In the genomic region with DNA sequence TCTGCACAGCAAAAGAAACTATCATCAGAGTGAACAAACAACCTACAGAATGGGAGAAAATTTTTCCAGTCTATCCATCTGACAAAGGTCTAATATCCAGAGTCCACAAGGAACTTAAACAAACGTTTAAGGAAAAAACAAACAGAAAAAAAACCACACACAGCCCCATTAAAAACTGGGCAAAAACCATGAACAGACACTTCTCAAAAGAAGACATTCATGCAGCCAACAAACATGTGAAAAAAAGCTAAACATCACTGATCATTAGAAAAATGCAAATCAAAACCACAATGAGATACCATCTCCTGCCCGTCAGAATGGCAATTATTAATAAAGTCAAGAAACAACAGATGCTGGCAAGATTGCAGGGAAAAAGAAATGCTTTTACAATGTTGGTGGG, we compare ENCODE assay signal across 14 cellular contexts. TPM values are rescaled to one million over a fixed set of nuclear protein-coding genes. Genes with fewer than 3 reads are reported as not detected.
DNase-seq lines count a peak whose midpoint lies in the region; ATAC-seq and TF ChIP-seq lines count a peak whose summit lies in the region.
"Not testable (repeated sequence)": the region's sequence is repeated elsewhere in the genome, so short reads cannot be mapped to it uniquely, and the experiment has no call there.
"Had no signal": no experiment of that assay in that cellular context is flagged by ENCODE, and none has a peak within 500 bp of the region (broad histone marks: within the 10 kb centered on the region; RNA-seq: fewer than 3 reads in every experiment).

No MANE protein-coding gene starts in this region.

- ATAC-seq in activated T-cell treated with anti-CD3 and anti-CD28 coated beads, Interleukin-2, amount 50 U/mL, for 72 hours (replicated peaks in 1 of 2); activated naive CD8-positive, alpha-beta T cell treated with anti-CD3 and anti-CD28 coated beads, Interleukin-2, amount 50 U/mL, for 24 hours; central memory CD8-positive, alpha-beta T cell (replicated peaks; ENCODE audit: extremely low read depth, poor library complexity, severe bottlenecking); naive thymus-derived CD4-positive, alpha-beta T cell: not testable (repeated sequence)

- H3K4me3 ChIP-seq in CD4-positive, alpha-beta memory T cell (ENCODE audit: low read length in 2 of 2); MM.1S (ENCODE audit: low read length); naive thymus-derived CD4-positive, alpha-beta T cell (ENCODE audit: low read length): not testable (repeated sequence)

- peaks cover 76 to 100% (median 86%) of the 10 kb centered on the region in 4 donors for H3K4me1 Mint-ChIP-seq in CD4-positive, alpha-beta memory T cell
- H3K4me1 Mint-ChIP-seq in activated CD4-positive, alpha-beta memory T cell treated with anti-CD3 and anti-CD28 coated beads for 36 hours (ENCODE audit: low read depth), result peaks cover 92% of the 10 kb centered on the region
- H3K4me1 Mint-ChIP-seq in activated T-cell treated with anti-CD3 and anti-CD28 coated beads, Interleukin-2, amount 50 U/mL, for 72 hours (ENCODE audit: low read depth), result peaks cover 77% of the 10 kb centered on the region
- H3K4me1 Mint-ChIP-seq in activated naive CD8-positive, alpha-beta T cell treated with anti-CD3 and anti-CD28 coated beads, Interleukin-2, amount 50 U/mL, for 24 hours, result peaks cover 93% of the 10 kb centered on the region
- H3K4me1 Mint-ChIP-seq in central memory CD8-positive, alpha-beta T cell, result peaks cover 94% of the 10 kb centered on the region
- H3K4me1 Mint-ChIP-seq in naive thymus-derived CD4-positive, alpha-beta T cell, result peaks cover 56 to 94% (median 82%) of the 10 kb centered on the region in 7 donors
- peaks cover 100% of the 10 kb centered on the region for H3K4me1 Mint-ChIP-seq in stimulated activated naive CD8-positive, alpha-beta T cell treated with anti-CD3 and anti-CD28 coated beads, Interleukin-15, Interleukin-2, amounts not matched to agents 100 ng/mL and 50 ng/mL, for 24 hours (ENCODE audit: low read depth)

- CTCF ChIA-PET in CD4-positive, alpha-beta memory T cell (lab: Charles Lee; ENCODE audit: partially characterized antibody), result interaction anchor here (1.3 to 5.5 kb wide), 3 partner anchors 12 to 17 kb away, joined by 3 to 35 read pairs (median 7); a partner anchor contains a TSS
- CTCF ChIA-PET in activated CD4-positive, alpha-beta memory T cell treated with anti-CD3 and anti-CD28 coated beads for 36 hours (lab: Charles Lee), result not testable (repeated sequence)
- CTCF ChIA-PET in naive thymus-derived CD4-positive, alpha-beta T cell (lab: Charles Lee), result interaction anchor here (1.7 kb wide), 1 partner anchor 19 kb away, joined by 5 read pairs; no protein-coding TSS in a partner anchor

- H3K36me3 Mint-ChIP-seq in CD4-positive, alpha-beta memory T cell, result peaks cover 40 to 49% of the 10 kb centered on the region in 2 donors
- H3K36me3 Mint-ChIP-seq in activated CD4-positive, alpha-beta memory T cell treated with anti-CD3 and anti-CD28 coated beads for 36 hours, result peaks cover 22% of the 10 kb centered on the region
- H3K36me3 Mint-ChIP-seq in activated T-cell treated with anti-CD3 and anti-CD28 coated beads, Interleukin-2, amount 50 U/mL, for 72 hours (ENCODE audit: insufficient read depth in 2 of 2), result peaks cover 16 to 18% of the 10 kb centered on the region in 2 donors
- peaks cover 74% of the 10 kb centered on the region for H3K36me3 Mint-ChIP-seq in activated naive CD8-positive, alpha-beta T cell treated with anti-CD3 and anti-CD28 coated beads, Interleukin-2, amount 50 U/mL, for 24 hours (ENCODE audit: low read depth)
- peaks cover 37% of the 10 kb centered on the region for H3K36me3 Mint-ChIP-seq in central memory CD8-positive, alpha-beta T cell (ENCODE audit: insufficient read depth)
- H3K36me3 Mint-ChIP-seq in naive thymus-derived CD4-positive, alpha-beta T cell, result peaks cover 14 to 76% (median 32%) of the 10 kb centered on the region in 5 donors
- H3K36me3 Mint-ChIP-seq in stimulated activated naive CD8-positive, alpha-beta T cell treated with anti-CD3 and anti-CD28 coated beads, Interleukin-15, Interleukin-2, amounts not matched to agents 100 ng/mL and 50 ng/mL, for 24 hours (ENCODE audit: low read depth), result peaks cover 90% of the 10 kb centered on the region

- H3K4me1 ChIP-seq in CD4-positive, alpha-beta memory T cell (ENCODE audit: insufficient read depth, low read length), result peaks cover 94% of the 10 kb centered on the region
- not testable (repeated sequence) for H3K4me1 ChIP-seq in MM.1S (ENCODE audit: low read length)
- peaks cover 59 to 82% of the 10 kb centered on the region in 2 donors for H3K4me1 ChIP-seq in naive thymus-derived CD4-positive, alpha-beta T cell (ENCODE audit: control insufficient read depth in 2 of 2, insufficient read depth in 2 of 2, low read length in 2 of 2)

- peaks cover 0 to 20% (median 8%) of the 10 kb centered on the region in 8 donors for H3K9me3 Mint-ChIP-seq in CD4-positive, alpha-beta memory T cell
- H3K9me3 Mint-ChIP-seq in activated CD4-positive, alpha-beta memory T cell treated with anti-CD3 and anti-CD28 coated beads for 36 hours, result peaks cover 14% of the 10 kb centered on the region
- H3K9me3 Mint-ChIP-seq in activated T-cell treated with anti-CD3 and anti-CD28 coated beads, Interleukin-2, amount 50 U/mL, for 72 hours; central memory CD8-positive, alpha-beta T cell: not testable (repeated sequence)
- peaks cover 10% of the 10 kb centered on the region for H3K9me3 Mint-ChIP-seq in activated naive CD8-positive, alpha-beta T cell treated with anti-CD3 and anti-CD28 coated beads, Interleukin-2, amount 50 U/mL, for 24 hours
- H3K9me3 Mint-ChIP-seq in naive thymus-derived CD4-positive, alpha-beta T cell, result peaks cover 0 to 40% (median 9%) of the 10 kb centered on the region in 11 donors
- peaks cover 14% of the 10 kb centered on the region for H3K9me3 Mint-ChIP-seq in stimulated activated naive CD8-positive, alpha-beta T cell treated with anti-CD3 and anti-CD28 coated beads, Interleukin-15, Interleukin-2, amounts not matched to agents 100 ng/mL and 50 ng/mL, for 24 hours

- not testable (repeated sequence) for H4K20me1 ChIP-seq in MM.1S (ENCODE audit: insufficient read depth, low read length)

- not testable (repeated sequence) for H3K9me3 ChIP-seq in CD4-positive, alpha-beta memory T cell (ENCODE audit: control insufficient read depth in 1 of 2, low read length in 2 of 2); MM.1S (replicated peaks; ENCODE audit: insufficient read depth, low read length); naive thymus-derived CD4-positive, alpha-beta T cell (ENCODE audit: control insufficient read depth in 2 of 3, low read length in 3 of 3)

- not testable (repeated sequence) for H3K9ac ChIP-seq in MM.1S (ENCODE audit: low read length)

- not testable (repeated sequence) for TF ChIP-seq CTCF in MM.1S (IDR thresholded peaks at IDR 0.05; ENCODE audit: low read length)

- H2AFZ ChIP-seq in MM.1S (ENCODE audit: low read length), result not testable (repeated sequence)

- H3K27me3 Mint-ChIP-seq in CD4-positive, alpha-beta memory T cell; activated CD4-positive, alpha-beta memory T cell treated with anti-CD3 and anti-CD28 coated beads for 36 hours; activated T-cell treated with anti-CD3 and anti-CD28 coated beads, Interleukin-2, amount 50 U/mL, for 72 hours (ENCODE audit: low read depth); activated naive CD8-positive, alpha-beta T cell treated with anti-CD3 and anti-CD28 coated beads, Interleukin-2, amount 50 U/mL, for 24 hours; central memory CD8-positive, alpha-beta T cell; naive thymus-derived CD4-positive, alpha-beta T cell; stimulated activated naive CD8-positive, alpha-beta T cell treated with anti-CD3 and anti-CD28 coated beads, Interleukin-15, Interleukin-2, amounts not matched to agents 100 ng/mL and 50 ng/mL, for 24 hours: not testable (repeated sequence)

- H3K4me2 ChIP-seq in MM.1S (ENCODE audit: low read depth, low read length), result not testable (repeated sequence)

- not testable (repeated sequence) for H3K79me2 ChIP-seq in MM.1S (ENCODE audit: low read length)

- not testable (repeated sequence) for H3K9me2 ChIP-seq in MM.1S (replicated peaks; ENCODE audit: insufficient read depth, low read length)

- H3K27ac Mint-ChIP-seq in CD4-positive, alpha-beta memory T cell, result peak overlapping the region; percentile 19 to 96 (median 43)
- peak overlapping the region; percentile 47 for H3K27ac Mint-ChIP-seq in activated CD4-positive, alpha-beta memory T cell treated with anti-CD3 and anti-CD28 coated beads for 36 hours
- peak overlapping the region; percentile 2 for H3K27ac Mint-ChIP-seq in activated T-cell treated with anti-CD3 and anti-CD28 coated beads, Interleukin-2, amount 50 U/mL, for 72 hours
- H3K27ac Mint-ChIP-seq in activated naive CD8-positive, alpha-beta T cell treated with anti-CD3 and anti-CD28 coated beads, Interleukin-2, amount 50 U/mL, for 24 hours, result peak overlapping the region; percentile 65
- peak overlapping the region; percentile 99 for H3K27ac Mint-ChIP-seq in central memory CD8-positive, alpha-beta T cell (ENCODE audit: low read depth)
- H3K27ac Mint-ChIP-seq in naive thymus-derived CD4-positive, alpha-beta T cell, result peak overlapping the region in 5 of 9 donors; percentile 18 to 98 (median 90)
- peak overlapping the region; percentile 59 for H3K27ac Mint-ChIP-seq in stimulated activated naive CD8-positive, alpha-beta T cell treated with anti-CD3 and anti-CD28 coated beads, Interleukin-15, Interleukin-2, amounts not matched to agents 100 ng/mL and 50 ng/mL, for 24 hours

- not testable (repeated sequence) for DNase-seq in CD4-positive, alpha-beta memory T cell; activated CD4-positive, alpha-beta memory T cell treated with anti-CD3 and anti-CD28 coated beads for 36 hours; activated T-cell treated with anti-CD3 and anti-CD28 coated beads, Interleukin-2, amount 50 U/mL, for 72 hours; activated naive CD8-positive, alpha-beta T cell treated with anti-CD3 and anti-CD28 coated beads, Interleukin-2, amount 50 U/mL, for 24 hours; central memory CD8-positive, alpha-beta T cell (ENCODE audit: low spot score in 2 of 2); naive thymus-derived CD4-positive, alpha-beta T cell
- DNase-seq in MM.1S, result peak; percentile 3

- intact Hi-C loops in CD4-positive, alpha-beta memory T cell (cut with micrococcal nuclease); activated CD4-positive, alpha-beta memory T cell treated with anti-CD3 and anti-CD28 coated beads for 36 hours (cut with micrococcal nuclease); naive thymus-derived CD4-positive, alpha-beta T cell (cut with micrococcal nuclease): not testable (repeated sequence)

- H3K27ac ChIP-seq in CD4-positive, alpha-beta memory T cell (ENCODE audit: low read depth, low read length); MM.1S (ENCODE audit: low read length); naive thymus-derived CD4-positive, alpha-beta T cell (ENCODE audit: low read depth, low read length): not testable (repeated sequence)

- H3F3A ChIP-seq in MM.1S (ENCODE audit: insufficient read depth, low read length), result not testable (repeated sequence)

- not testable (repeated sequence) for H3K36me3 ChIP-seq in CD4-positive, alpha-beta memory T cell (ENCODE audit: insufficient read depth, low read length); MM.1S (replicated peaks; ENCODE audit: insufficient read depth, low read length); naive thymus-derived CD4-positive, alpha-beta T cell (ENCODE audit: control insufficient read depth in 2 of 3, insufficient read depth in 3 of 3, low read length in 3 of 3)

- POLR2A ChIA-PET in CD4-positive, alpha-beta memory T cell (lab: Charles Lee; ENCODE audit: partially characterized antibody), result interaction anchor here (1.1 to 24.0 kb wide), 3 partner anchors 10 to 40 kb away, joined by 3 to 639 read pairs (median 5); a partner anchor contains a TSS
- POLR2A ChIA-PET in activated CD4-positive, alpha-beta memory T cell treated with anti-CD3 and anti-CD28 coated beads for 36 hours (lab: Charles Lee), result interaction anchor here (1.0 kb wide), 1 partner anchor 15 kb away, joined by 3 read pairs; no protein-coding TSS in a partner anchor
- POLR2A ChIA-PET in naive thymus-derived CD4-positive, alpha-beta T cell (lab: Charles Lee), result interaction anchor here (1.7 to 6.6 kb wide), 3 partner anchors 10 to 18 kb away, joined by 6 to 70 read pairs (median 9); a partner anchor contains a TSS

- H3K4me3 Mint-ChIP-seq in CD4-positive, alpha-beta memory T cell, result peak overlapping the region in 5 of 8 donors; percentile 4 to 66 (median 7)
- H3K4me3 Mint-ChIP-seq in activated CD4-positive, alpha-beta memory T cell treated with anti-CD3 and anti-CD28 coated beads for 36 hours; activated T-cell treated with anti-CD3 and anti-CD28 coated beads, Interleukin-2, amount 50 U/mL, for 72 hours; activated naive CD8-positive, alpha-beta T cell treated with anti-CD3 and anti-CD28 coated beads, Interleukin-2, amount 50 U/mL, for 24 hours; stimulated activated naive CD8-positive, alpha-beta T cell treated with anti-CD3 and anti-CD28 coated beads, Interleukin-15, Interleukin-2, amounts not matched to agents 100 ng/mL and 50 ng/mL, for 24 hours: not testable (repeated sequence)
- peak overlapping the region; percentile 73 for H3K4me3 Mint-ChIP-seq in central memory CD8-positive, alpha-beta T cell
- peak overlapping the region in 1 of 10 donors; percentile 82 for H3K4me3 Mint-ChIP-seq in naive thymus-derived CD4-positive, alpha-beta T cell

- H3K27me3 ChIP-seq in CD4-positive, alpha-beta memory T cell (ENCODE audit: insufficient read depth, low read length); MM.1S (replicated peaks; ENCODE audit: insufficient read depth, low read length); naive thymus-derived CD4-positive, alpha-beta T cell (ENCODE audit: control insufficient read depth in 2 of 2, insufficient read depth in 2 of 2, low read length in 2 of 2): not testable (repeated sequence)

RNA-seq across cellular contexts. Expression of a gene that starts 16.6 kb away (rescaled TPM):
- 10 to 100 TPM; 97.5 to 98.9 TPM for total RNA-seq in CD4-positive, alpha-beta memory T cell
- 10 to 100 TPM; 15.9 to 33.6 TPM for polyA plus RNA-seq in CD4-positive, alpha-beta memory T cell
- total RNA-seq in activated CD4-positive, alpha-beta memory T cell treated with anti-CD3 and anti-CD28 coated beads for 36 hours, result 10 to 100 TPM; 18.6 to 20.2 TPM
- total RNA-seq in activated T-cell treated with anti-CD3 and anti-CD28 coated beads, Interleukin-2, amount 50 U/mL, for 72 hours, result 10 to 100 TPM; 10.2 to 16.0 TPM
- 10 to 100 TPM; 25.1 to 40.7 (median 32.3) TPM for total RNA-seq in naive thymus-derived CD4-positive, alpha-beta T cell
- 10 to 100 TPM in 1 of 2 donors, 1 to 10 TPM in 1; 7.4 to 11.3 TPM for polyA plus RNA-seq in naive thymus-derived CD4-positive, alpha-beta T cell
- total RNA-seq: A172, A673, GM23338, H4, H9 had no signal
- polyA plus RNA-seq: BJ, GM23338 had no signal

RNA-seq across cellular contexts. Expression of a gene that starts 39.7 kb away (rescaled TPM):
- total RNA-seq in CD4-positive, alpha-beta memory T cell, result 10 to 100 TPM; 56.4 to 59.1 TPM
- 100 to 1,000 TPM in 1 of 2 donors, 10 to 100 TPM in 1; 96.8 to 105 TPM for polyA plus RNA-seq in CD4-positive, alpha-beta memory T cell
- 10 to 100 TPM; 38.3 to 40.9 TPM for total RNA-seq in activated CD4-positive, alpha-beta memory T cell treated with anti-CD3 and anti-CD28 coated beads for 36 hours
- 10 to 100 TPM; 41.6 to 48.8 TPM for total RNA-seq in activated T-cell treated with anti-CD3 and anti-CD28 coated beads, Interleukin-2, amount 50 U/mL, for 72 hours
- total RNA-seq in naive thymus-derived CD4-positive, alpha-beta T cell, result 10 to 100 TPM; 17.8 to 48.5 (median 40.5) TPM
- polyA plus RNA-seq in naive thymus-derived CD4-positive, alpha-beta T cell, result 10 to 100 TPM; 61.1 to 62.6 TPM
- total RNA-seq: A172, A673, GM23338, H4, H9 had no signal
- polyA plus RNA-seq: BJ, GM23338 had no signal

Comparison
In these comparisons a context has a peak if more than half of its experiments do, and no peak if none do; other contexts are left out.
1. H3K27ac Mint-ChIP-seq: peak in every context shown above with its lines; median percentile 99 in central memory CD8-positive, alpha-beta T cell; 90 in naive thymus-derived CD4-positive, alpha-beta T cell; 65 in activated naive CD8-positive, alpha-beta T cell treated with anti-CD3 and anti-CD28 coated beads, Interleukin-2, amount 50 U/mL, for 24 hours; 59 in stimulated activated naive CD8-positive, alpha-beta T cell treated with anti-CD3 and anti-CD28 coated beads, Interleukin-15, Interleukin-2, amounts not matched to agents 100 ng/mL and 50 ng/mL, for 24 hours; 47 in activated CD4-positive, alpha-beta memory T cell treated with anti-CD3 and anti-CD28 coated beads for 36 hours; 43 in CD4-positive, alpha-beta memory T cell; 2 in activated T-cell treated with anti-CD3 and anti-CD28 coated beads, Interleukin-2, amount 50 U/mL, for 72 hours.